2 cellular contexts compared by ENCODE assay signal in genomic region chr2:96879545-96880040, GRCh38.
TF ChIP-seq lines count a peak whose summit lies in the region.

No MANE protein-coding gene starts in this region.

TF ChIP-seq in GM23338, 12 proteins besides CTCF, POLR2A, EP300 and RAD21:
- TF ChIP-seq ZNF462 (CRISPR knock-in tag; IDR thresholded peaks at IDR 0.05) (no peak), POLR2AphosphoS5 (IDR thresholded peaks at IDR 0.05; ENCODE audit: low read depth) (no peak), EZH2phosphoT487 (IDR thresholded peaks at IDR 0.05; ENCODE audit: unreplicated experiment) (no peak)

TF ChIP-seq in K562, 482 proteins besides CTCF, POLR2A, EP300 and RAD21:
- TF ChIP-seq MITF (IDR thresholded peaks at IDR 0.05) (no peak), CTBP1 (IDR thresholded peaks at IDR 0.05; ENCODE audit: borderline replicate concordance) (no peak), POLR2G (IDR thresholded peaks at IDR 0.05; ENCODE audit: low read depth, low read length) (peak; percentile 70; the same call in 1 of the 2 replicates), ATF4 (CRISPR knock-in tag; IDR thresholded peaks at IDR 0.05) (no peak), ZNF584 (CRISPR knock-in tag; IDR thresholded peaks at IDR 0.05; ENCODE audit: low read depth) (no peak), PTTG1 (tag; IDR thresholded peaks at IDR 0.05; ENCODE audit: low read depth) (no peak), SRSF1 (IDR thresholded peaks at IDR 0.05; ENCODE audit: low read depth, low read length) (no peak), ZBTB9 (CRISPR knock-in tag; IDR thresholded peaks at IDR 0.05) (0 out of 2 replicates have a peak, but pooled peaks have one; percentile 46), KAT8 (IDR thresholded peaks at IDR 0.05; ENCODE audit: low read depth) (no peak), RBFOX2 (IDR thresholded peaks at IDR 0.05; ENCODE audit: low read depth, low read length) (0 out of 2 replicates have a peak, but pooled peaks have one; percentile 38), ZNF134 (CRISPR knock-in tag; conservative IDR thresholded peaks at IDR 0.05) (no peak), MAZ (CRISPR knock-in tag; conservative IDR thresholded peaks at IDR 0.05 in 1 of 2, IDR thresholded peaks at IDR 0.05 in 1 of 2) (0 out of 4 replicates have a peak, but pooled peaks of 1 of the 2 experiments have one; percentile 30), DACH1 (IDR thresholded peaks at IDR 0.05; ENCODE audit: partially characterized antibody) (no peak), ZNF280B (CRISPR knock-in tag; IDR thresholded peaks at IDR 0.05) (no peak), SP1 (CRISPR knock-in tag; IDR thresholded peaks at IDR 0.05) (0 out of 2 replicates have a peak, but pooled peaks have one; percentile 21), U2AF1 (optimal IDR thresholded peaks at IDR 0.05; ENCODE audit: low read depth, low read length) (no peak), MECOM (CRISPR knock-in tag; IDR thresholded peaks at IDR 0.05) (no peak), PHF21A (IDR thresholded peaks at IDR 0.05; ENCODE audit: borderline replicate concordance, low read depth) (no peak), FOXA1 (IDR thresholded peaks at IDR 0.05; ENCODE audit: borderline replicate concordance) (no peak), SRSF9 (IDR thresholded peaks at IDR 0.05; ENCODE audit: borderline replicate concordance, low read depth, low read length) (no peak), PHTF2 (CRISPR knock-in tag; IDR thresholded peaks at IDR 0.05) (no peak), REST (CRISPR knock-in tag; IDR thresholded peaks at IDR 0.05; ENCODE audit: low read depth) (0 out of 2 replicates have a peak, but pooled peaks have one; percentile 31), HINFP (tag; conservative IDR thresholded peaks at IDR 0.05; ENCODE audit: low read depth) (no peak), ZBTB33 (CRISPR knock-in tag; IDR thresholded peaks at IDR 0.05) (peak; percentile 29; the same call in 1 of the 2 replicates), DPF2 (IDR thresholded peaks at IDR 0.05) (no peak), ELF4 (CRISPR knock-in tag; IDR thresholded peaks at IDR 0.05) (no peak), MAFG (tag; conservative IDR thresholded peaks at IDR 0.05) (no peak), CBX2 (IDR thresholded peaks at IDR 0.05; ENCODE audit: insufficient read depth, low read length, poor library complexity, severe bottlenecking) (no peak), ZNF717 (CRISPR knock-in tag; IDR thresholded peaks at IDR 0.05) (no peak), FIP1L1 (IDR thresholded peaks at IDR 0.05; ENCODE audit: low read depth, low read length, poor library complexity, severe bottlenecking) (peak; percentile 56)
